8 cellular contexts compared by ENCODE assay signal in the genomic region with DNA sequence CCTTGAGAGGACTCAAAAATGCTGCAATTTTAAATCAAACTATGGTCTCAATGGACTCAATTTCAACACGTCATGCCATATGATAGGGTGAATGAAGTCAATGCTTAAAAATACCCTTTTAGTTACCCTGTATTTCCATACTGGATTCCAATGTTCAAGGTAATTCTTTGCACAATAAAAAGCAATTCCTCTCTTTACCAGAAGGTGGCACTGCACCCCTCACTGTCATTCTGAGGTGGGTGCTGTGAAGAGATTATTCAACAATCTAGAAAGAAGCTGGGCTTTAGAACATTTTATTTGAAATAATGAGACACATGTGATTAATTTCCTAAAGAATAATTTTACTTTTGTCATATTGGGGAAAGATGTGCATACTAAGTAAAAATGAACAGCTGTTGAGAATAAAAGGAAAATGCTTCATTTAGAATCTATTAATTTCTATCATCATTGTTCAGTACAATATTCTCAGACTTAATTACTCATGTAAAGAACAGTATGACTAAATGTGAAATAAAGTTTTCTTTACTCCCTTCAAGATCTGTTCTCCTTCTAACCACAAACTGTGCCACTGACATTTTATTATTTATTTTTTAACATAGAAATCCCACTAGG.
A peak's percentile ranks its signal among the peaks of the same experiment; 100 is the strongest.
DNase-seq lines count a peak whose midpoint lies in the region; ATAC-seq lines count a peak whose summit lies in the region.

No MANE protein-coding gene starts in this region.

- ATAC-seq in HG03280 (IDR thresholded peaks at IDR 0.05; ENCODE audit: unreplicated experiment): peak; percentile 78

- no peak overlapping the region for H3K27ac Mint-ChIP-seq in activated T-helper 2 cell treated with anti-CD3 and anti-CD28 coated beads, Interferon-gamma antibody, Interleukin-2, Interleukin-4, amounts not matched to agents 10 μg/mL and 5 μg/mL and 100 μg/mL, durations not matched to agents 14 hours and 24 hours and 36 hours

- H3K27me3 Mint-ChIP-seq in activated T-helper 2 cell treated with anti-CD3 and anti-CD28 coated beads, Interferon-gamma antibody, Interleukin-2, Interleukin-4, amounts not matched to agents 10 μg/mL and 5 μg/mL and 100 μg/mL, durations not matched to agents 14 hours and 24 hours and 36 hours (ENCODE audit: low read depth): no peaks in the 10 kb centered on the region

- H3K36me3 Mint-ChIP-seq in activated T-helper 2 cell treated with anti-CD3 and anti-CD28 coated beads, Interferon-gamma antibody, Interleukin-2, Interleukin-4, amounts not matched to agents 10 μg/mL and 5 μg/mL and 100 μg/mL, durations not matched to agents 14 hours and 24 hours and 36 hours (ENCODE audit: low read depth): no peaks in the 10 kb centered on the region

- no peaks in the 10 kb centered on the region for H3K9me3 Mint-ChIP-seq in activated T-helper 2 cell treated with anti-CD3 and anti-CD28 coated beads, Interferon-gamma antibody, Interleukin-2, Interleukin-4, amounts not matched to agents 10 μg/mL and 5 μg/mL and 100 μg/mL, durations not matched to agents 14 hours and 24 hours and 36 hours

- DNase-seq in DMS 273 (lab: John Stamatoyannopoulos, UW; ENCODE audit: unreplicated experiment) (peak; percentile 63), DMS 273 treated with DMSO at 0.1 percent for 48 hours (lab: John Stamatoyannopoulos, UW) (no peak), GM19240 (ENCODE audit: insufficient read length, low spot score) (peak; percentile 6), NCI-H748 (lab: John Stamatoyannopoulos, UW; ENCODE audit: unreplicated experiment) (peak; percentile 67), medulla oblongata (ENCODE audit: extremely low spot score) (peak; percentile 56)
- DNase-seq in central memory CD4-positive, alpha-beta T cell: peak; percentile 3
- no peak for DNase-seq in activated T-helper 2 cell treated with anti-CD3 and anti-CD28 coated beads, Interferon-gamma antibody, Interleukin-2, Interleukin-4, amounts not matched to agents 10 μg/mL and 5 μg/mL and 100 μg/mL, durations not matched to agents 14 hours and 24 hours and 36 hours (ENCODE audit: low spot score)

- intact Hi-C loops in activated T-helper 2 cell treated with anti-CD3 and anti-CD28 coated beads, Interferon-gamma antibody, Interleukin-2, Interleukin-4, amounts not matched to agents 10 μg/mL and 5 μg/mL and 100 μg/mL, durations not matched to agents 14 hours and 24 hours and 36 hours (cut with micrococcal nuclease): no loop called here

- no peak overlapping the region for H3K4me3 Mint-ChIP-seq in activated T-helper 2 cell treated with anti-CD3 and anti-CD28 coated beads, Interferon-gamma antibody, Interleukin-2, Interleukin-4, amounts not matched to agents 10 μg/mL and 5 μg/mL and 100 μg/mL, durations not matched to agents 14 hours and 24 hours and 36 hours (ENCODE audit: low read depth)

- H3K4me1 Mint-ChIP-seq in activated T-helper 2 cell treated with anti-CD3 and anti-CD28 coated beads, Interferon-gamma antibody, Interleukin-2, Interleukin-4, amounts not matched to agents 10 μg/mL and 5 μg/mL and 100 μg/mL, durations not matched to agents 14 hours and 24 hours and 36 hours (ENCODE audit: low read depth): no peaks in the 10 kb centered on the region

Comparison
In these comparisons a context has a peak if more than half of its experiments do, and no peak if none do; other contexts are left out.
1. DNase-seq: peak in DMS 273 (single experiment), GM19240 (single experiment), NCI-H748 (single experiment), central memory CD4-positive, alpha-beta T cell (single experiment) and medulla oblongata (single experiment); none in DMS 273 treated with DMSO at 0.1 percent for 48 hours (single experiment) and activated T-helper 2 cell treated with anti-CD3 and anti-CD28 coated beads, Interferon-gamma antibody, Interleukin-2, Interleukin-4, amounts not matched to agents 10 μg/mL and 5 μg/mL and 100 μg/mL, durations not matched to agents 14 hours and 24 hours and 36 hours (single experiment).